Comparison of ENCODE assay signal across 20 cellular contexts in the genomic region with DNA sequence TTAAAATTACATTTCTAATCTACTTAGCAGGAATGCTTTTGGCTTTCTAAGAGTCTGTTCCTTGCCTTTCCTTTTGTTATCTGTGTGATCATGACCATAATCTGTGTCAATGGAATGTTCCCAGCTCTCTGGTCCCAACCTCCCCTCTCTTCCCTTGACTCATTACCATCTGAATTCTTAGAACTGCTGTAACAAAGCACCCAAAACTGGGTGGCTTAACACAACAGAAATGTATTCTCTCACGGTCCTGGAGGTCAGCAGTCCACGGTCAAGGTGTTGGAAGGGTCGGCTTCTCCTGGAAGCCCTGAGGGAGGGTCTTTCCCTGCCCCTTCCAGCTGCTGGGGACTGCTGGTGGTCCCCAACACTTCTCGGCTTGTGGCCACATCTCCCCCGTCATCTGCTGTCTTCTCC.
DNase-seq lines count a peak whose midpoint lies in the region; ATAC-seq and TF ChIP-seq lines count a peak whose summit lies in the region.
"Had no signal": no experiment of that assay in that cellular context is flagged by ENCODE, and none has a peak within 500 bp of the region (broad histone marks: within the 10 kb centered on the region; RNA-seq: fewer than 3 reads in every experiment).

No MANE protein-coding gene starts in this region.

- no peak overlapping the region for H3K9ac ChIP-seq in HUES64 (ENCODE audit: low read depth, low read length)

- intact Hi-C loops in prostate gland (cut with DNase I): loop anchor here (10.0 kb wide), 1 partner anchor 655 kb away; a partner anchor contains a TSS

- H3K9me3 ChIP-seq in HUES64 (ENCODE audit: insufficient read depth, low read depth, low read length) (peaks cover 8% of the 10 kb centered on the region), prostate gland (no peaks in the 10 kb centered on the region)
- H3K9me3 ChIP-seq: neutrophil, right lobe of liver, uterus had no signal

- H3K36me3 ChIP-seq in HUES64 (ENCODE audit: insufficient read depth, low read length) (no peaks in the 10 kb centered on the region), prostate gland (no peaks in the 10 kb centered on the region)
- H3K36me3 ChIP-seq: right lobe of liver, uterus had no signal

- DNase-seq in coronary artery (ENCODE audit: low spot score) (peak; percentile 24), mucosa of gallbladder (ENCODE audit: low spot score) (peak; percentile 3), dedifferentiated amniotic fluid mesenchymal stem cell (ENCODE audit: extremely low spot score) (no peak), NCI-H2227 treated with DMSO at 0.1 percent for 48 hours (lab: John Stamatoyannopoulos, UW) (no peak), prostate gland (ENCODE audit: low spot score) (no peak)
- DNase-seq: activated CD4-positive, alpha-beta T cell treated with anti-CD3 and anti-CD28 coated beads, Interleukin-2, amount 10 ng/mL, durations not matched to agents 7 days and 5 days; activated T-cell treated with anti-CD3 and anti-CD28 coated beads, Interleukin-2, amount 50 U/mL, for 72 hours; caudate nucleus; effector memory CD4-positive, alpha-beta T cell; NCI-H1048; NCI-H2081 treated with DMSO at 0.1 percent for 48 hours; NCI-H526; right lobe of liver; uterus had no signal

- no peak for TF ChIP-seq POLR2A in prostate gland (IDR thresholded peaks at IDR 0.05)

- H3K27ac ChIP-seq in C4-2B (peak overlapping the region; percentile 20; the same call in 1 of the 2 replicates), HUES64 (ENCODE audit: low read depth, low read length) (peak overlapping the region; percentile 39; the same call in 1 of the 2 replicates), coronary artery (no peak overlapping the region), prostate gland (peak overlapping the region in 1 of 2 donors; percentile 37)
- H3K27ac ChIP-seq: HL-60, neutrophil, right lobe of liver had no signal

- TF ChIP-seq CTCF in C4-2B (conservative IDR thresholded peaks at IDR 0.05) (no peak), coronary artery (IDR thresholded peaks at IDR 0.05) (no peak), prostate gland (IDR thresholded peaks at IDR 0.05) (no peak)

- ATAC-seq in HG03432 (IDR thresholded peaks at IDR 0.05; ENCODE audit: unreplicated experiment): no peak
- ATAC-seq: activated T-cell treated with anti-CD3 and anti-CD28 coated beads, Interleukin-2, amount 50 U/mL, for 72 hours; K562; right lobe of liver had no signal

- H3K4me3 ChIP-seq in HUES64 (ENCODE audit: low read length): no peak overlapping the region
- no peak overlapping the region for H3K4me3 ChIP-seq in coronary artery
- H3K4me3 ChIP-seq in prostate gland: no peak overlapping the region
- H3K4me3 ChIP-seq: K562, right lobe of liver, uterus had no signal

- H3K27me3 ChIP-seq in HUES64 (ENCODE audit: insufficient read depth, low read length) (no peaks in the 10 kb centered on the region), prostate gland (replicated peaks; ENCODE audit: insufficient read depth) (no peaks in the 10 kb centered on the region)
- H3K27me3 ChIP-seq: neutrophil, right lobe of liver, uterus had no signal

- H3K4me1 ChIP-seq in HUES64 (ENCODE audit: insufficient read depth, low read length) (peaks cover 17% of the 10 kb centered on the region), prostate gland (replicated peaks) (peaks cover 5% of the 10 kb centered on the region)
- H3K4me1 ChIP-seq: right lobe of liver, uterus had no signal

- 53% methylated on average over 5 of the region's 5 CpGs for WGBS in HUES64
- WGBS in prostate gland: 87% methylated on average over 5 of the region's 5 CpGs

Comparison
In these comparisons a context has a peak if more than half of its experiments do, and no peak if none do; other contexts are left out.
1. H3K27ac ChIP-seq: peak in C4-2B (single experiment) and HUES64 (single experiment); none in coronary artery (0 of 2).
2. DNase-seq: peak in coronary artery (single experiment) and mucosa of gallbladder (single experiment); none in dedifferentiated amniotic fluid mesenchymal stem cell (single experiment), NCI-H2227 treated with DMSO at 0.1 percent for 48 hours (single experiment) and prostate gland (single experiment).